22 cellular contexts compared by ENCODE assay signal in the genomic region with DNA sequence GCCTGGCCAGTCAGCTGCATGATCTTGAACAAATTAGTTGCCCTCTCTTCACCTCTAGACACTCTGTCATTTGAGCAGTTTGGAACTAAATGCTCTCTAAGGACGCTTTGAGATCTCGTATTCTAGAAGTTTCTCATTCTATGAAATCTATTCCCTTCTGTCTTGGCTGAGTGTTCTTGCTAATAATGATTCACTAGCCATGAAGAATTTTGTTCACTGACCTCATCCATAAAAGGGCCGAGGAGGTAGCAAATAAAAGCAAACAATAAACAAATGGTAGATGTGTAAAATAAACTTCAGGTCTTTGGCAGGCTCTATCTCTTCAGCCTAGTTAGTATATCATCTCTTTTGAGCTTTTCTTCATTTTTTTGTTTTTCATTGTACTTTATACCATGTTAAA.
DNase-seq lines count a peak whose midpoint lies in the region; ATAC-seq, FAIRE-seq and TF ChIP-seq lines count a peak whose summit lies in the region.
"Had no signal": no experiment of that assay in that cellular context is flagged by ENCODE, and none has a peak within 500 bp of the region (broad histone marks: within the 10 kb centered on the region; RNA-seq: fewer than 3 reads in every experiment).

No MANE protein-coding gene starts in this region.

- H3K4me3 Mint-ChIP-seq in nephron progenitor cell: no peak overlapping the region
- no peak overlapping the region for H3K4me3 Mint-ChIP-seq in activated CD8-positive, alpha-beta memory T cell treated with anti-CD3 and anti-CD28 coated beads, Interleukin-2, amount 10 ng/mL, durations not matched to agents 7 days and 5 days

- 50% methylated on average over 3 of the region's 3 CpGs for WGBS in right lobe of liver (ENCODE audit: insufficient coverage, low coverage, low lambda C conversion rate, missing lambda C conversion rate)
- 65% methylated on average over 3 of the region's 3 CpGs for WGBS in HepG2 (ENCODE audit: low lambda C conversion rate)

- no peaks in the 10 kb centered on the region for H3K9me3 ChIP-seq in right lobe of liver
- no peaks in the 10 kb centered on the region for H3K9me3 ChIP-seq in HepG2 (ENCODE audit: low read length)
- no peaks in the 10 kb centered on the region for H3K9me3 ChIP-seq in endothelial cell of umbilical vein (replicated peaks; ENCODE audit: control insufficient read depth, insufficient read depth, low read length)

- H3K4me2 ChIP-seq in HepG2 (ENCODE audit: low read depth, low read length) (no peak overlapping the region), endothelial cell of umbilical vein (ENCODE audit: insufficient read depth, low read length) (no peak overlapping the region)
- H3K4me2 ChIP-seq: PC-9 had no signal

- peaks cover 70% of the 10 kb centered on the region for H3K4me1 Mint-ChIP-seq in nephron progenitor cell
- peaks cover 2% of the 10 kb centered on the region for H3K4me1 Mint-ChIP-seq in activated CD8-positive, alpha-beta memory T cell treated with anti-CD3 and anti-CD28 coated beads, Interleukin-2, amount 10 ng/mL, durations not matched to agents 7 days and 5 days

- H3K9me3 Mint-ChIP-seq in nephron progenitor cell: no peaks in the 10 kb centered on the region
- no peaks in the 10 kb centered on the region for H3K9me3 Mint-ChIP-seq in activated CD8-positive, alpha-beta memory T cell treated with anti-CD3 and anti-CD28 coated beads, Interleukin-2, amount 10 ng/mL, durations not matched to agents 7 days and 5 days (ENCODE audit: low read depth)

- in situ Hi-C loops in HepG2 (cut with HindIII; ENCODE audit: extremely low pct_ligation_motif_present, low pct_unique_long_range_greater_than_20kb): no loop called here

- no peak for FAIRE-seq in HepG2 (lab: Jason Lieb, UNC)
- peak; percentile 24 for FAIRE-seq in endothelial cell of umbilical vein (lab: Jason Lieb, UNC)
- no peak for FAIRE-seq in H54 (lab: Jason Lieb, UNC)
- FAIRE-seq: G401.6, GM19239, HTR-8/SVneo had no signal

- CTCF ChIA-PET in HepG2 (lab: Yijun Ruan, JAX; ENCODE audit: low intra/inter-chr PET ratio, low total read pairs) (no interaction called here), endothelial cell of umbilical vein (lab: Charles Lee) (interaction anchor here (1.0 kb wide), 1 partner anchor 37 kb away, joined by 3 read pairs; no protein-coding TSS in a partner anchor)
- CTCF ChIA-PET in activated CD8-positive, alpha-beta memory T cell treated with anti-CD3 and anti-CD28 coated beads, Interleukin-2, amount 10 ng/mL, durations not matched to agents 7 days and 5 days (lab: Charles Lee): no interaction called here

- H3K9ac ChIP-seq in HepG2 (ENCODE audit: insufficient read depth, low read depth, low read length): no peak overlapping the region
- no peak overlapping the region for H3K9ac ChIP-seq in endothelial cell of umbilical vein (replicated peaks; ENCODE audit: extremely low read depth, insufficient read depth, low read length)

- POLR2A ChIA-PET in HepG2 (lab: Yijun Ruan, JAX): no interaction called here
- POLR2A ChIA-PET in endothelial cell of umbilical vein (lab: Charles Lee): no interaction called here

- TF ChIP-seq POLR2A in right lobe of liver (IDR thresholded peaks at IDR 0.05): no peak
- no peak for TF ChIP-seq POLR2A in HepG2 (IDR thresholded peaks at IDR 0.05; ENCODE audit: insufficient read depth in 1 of 2, low read depth in 2 of 2, low read length in 2 of 2)
- no peak for TF ChIP-seq POLR2A in endothelial cell of umbilical vein (IDR thresholded peaks at IDR 0.05; ENCODE audit: low read depth, low read length)
- no peak for TF ChIP-seq POLR2A in H54 (IDR thresholded peaks at IDR 0.05; ENCODE audit: low read depth, low read length)

- intact Hi-C loops in right lobe of liver (cut with DNase I) (no loop called here), HepG2 (cut with micrococcal nuclease; ENCODE audit: unreplicated experiment) (no loop called here), endothelial cell of umbilical vein (cut with micrococcal nuclease) (no loop called here)

- TF ChIP-seq CTCF in right lobe of liver (IDR thresholded peaks at IDR 0.05) (no peak), HepG2 (CRISPR knock-in tag; IDR thresholded peaks at IDR 0.05) (no peak), endothelial cell of umbilical vein (IDR thresholded peaks at IDR 0.05; ENCODE audit: extremely low read depth in 1 of 2, insufficient read depth in 1 of 2, low read depth in 1 of 2, low read length in 2 of 2) (no peak), nephron progenitor cell (IDR thresholded peaks at IDR 0.05) (no peak)

- no peaks in the 10 kb centered on the region for H3K79me2 ChIP-seq in HepG2 (ENCODE audit: insufficient read depth, low read length)
- H3K79me2 ChIP-seq in endothelial cell of umbilical vein (ENCODE audit: control insufficient read depth, insufficient read depth, low read length): no peaks in the 10 kb centered on the region

- TF ChIP-seq EP300 in HepG2 (IDR thresholded peaks at IDR 0.05; ENCODE audit: low read depth in 2 of 2, low read length in 2 of 2) (no peak), HepG2 (CRISPR knock-in tag; IDR thresholded peaks at IDR 0.05; ENCODE audit: borderline replicate concordance) (no peak)

- H4K20me1 ChIP-seq in HepG2 (ENCODE audit: insufficient read depth, low read length): no peaks in the 10 kb centered on the region
- no peaks in the 10 kb centered on the region for H4K20me1 ChIP-seq in endothelial cell of umbilical vein (replicated peaks; ENCODE audit: control insufficient read depth, extremely low read depth, insufficient read depth, low read length)

- dilution Hi-C loops in endothelial cell of umbilical vein (cut with MboI; ENCODE audit: extremely low pct_ligation_motif_present, low sequenced_read_pairs): no loop called here

- no peaks in the 10 kb centered on the region for H3K36me3 ChIP-seq in right lobe of liver
- H3K36me3 ChIP-seq in HepG2 (replicated peaks in 1 of 2; ENCODE audit: control insufficient read depth in 1 of 2, insufficient read depth in 2 of 2, low read length in 2 of 2): no peaks in the 10 kb centered on the region
- H3K36me3 ChIP-seq in endothelial cell of umbilical vein (ENCODE audit: control insufficient read depth in 2 of 2, extremely low read depth in 1 of 2, insufficient read depth in 2 of 2, low read length in 2 of 2): no peaks in the 10 kb centered on the region

- H3K9me1 ChIP-seq in endothelial cell of umbilical vein (replicated peaks; ENCODE audit: control insufficient read depth, extremely low read depth, insufficient read depth, low read length): peaks cover 2% of the 10 kb centered on the region

- H3K27me3 Mint-ChIP-seq in nephron progenitor cell (ENCODE audit: low read depth, poor library complexity): peaks cover 8% of the 10 kb centered on the region
- H3K27me3 Mint-ChIP-seq in activated CD8-positive, alpha-beta memory T cell treated with anti-CD3 and anti-CD28 coated beads, Interleukin-2, amount 10 ng/mL, durations not matched to agents 7 days and 5 days: no peaks in the 10 kb centered on the region

- H3K4me1 ChIP-seq in right lobe of liver (peaks cover 0 to 12% (median under 1%) of the 10 kb centered on the region in 4 donors), HepG2 (ENCODE audit: insufficient read depth, low read length) (peaks cover 3% of the 10 kb centered on the region), endothelial cell of umbilical vein (ENCODE audit: control insufficient read depth, extremely low read depth, insufficient read depth, low read length) (no peaks in the 10 kb centered on the region)

- ATAC-seq in right lobe of liver: peak; percentile 27 to 78 (median 46)
- no peak for ATAC-seq in HepG2
- ATAC-seq in activated CD8-positive, alpha-beta memory T cell treated with anti-CD3 and anti-CD28 coated beads, Interleukin-2, amount 10 ng/mL, durations not matched to agents 7 days and 5 days: no peak

- H3K27me3 ChIP-seq in right lobe of liver: no peaks in the 10 kb centered on the region
- H3K27me3 ChIP-seq in HepG2 (ENCODE audit: control insufficient read depth in 1 of 2, insufficient read depth in 2 of 2, low read length in 2 of 2): no peaks in the 10 kb centered on the region
- H3K27me3 ChIP-seq in endothelial cell of umbilical vein (ENCODE audit: control insufficient read depth in 2 of 2, insufficient read depth in 2 of 2, low read length in 2 of 2): no peaks in the 10 kb centered on the region

- H3K36me3 Mint-ChIP-seq in nephron progenitor cell (ENCODE audit: low read depth): no peaks in the 10 kb centered on the region
- H3K36me3 Mint-ChIP-seq in activated CD8-positive, alpha-beta memory T cell treated with anti-CD3 and anti-CD28 coated beads, Interleukin-2, amount 10 ng/mL, durations not matched to agents 7 days and 5 days: peaks cover 3% of the 10 kb centered on the region

- BruUV-seq in HepG2 (replicated peaks; lab: Mats Ljungman, UMichigan) (no TSS peak), endothelial cell of umbilical vein (replicated peaks; lab: Mats Ljungman, UMichigan) (no TSS peak)

- peak overlapping the region; percentile 39 for H3K27ac Mint-ChIP-seq in nephron progenitor cell
- H3K27ac Mint-ChIP-seq in activated CD8-positive, alpha-beta memory T cell treated with anti-CD3 and anti-CD28 coated beads, Interleukin-2, amount 10 ng/mL, durations not matched to agents 7 days and 5 days: no peak overlapping the region

- DNase-seq in right lobe of liver (no peak), HepG2 (ENCODE audit: low spot score) (no peak), endothelial cell of umbilical vein (ENCODE audit: low read depth, low spot score) (no peak), nephron progenitor cell (no peak), caudate nucleus (lab: John Stamatoyannopoulos, UW) (no peak), H54 (ENCODE audit: insufficient read length, low spot score) (no peak), NCI-H1048 (lab: John Stamatoyannopoulos, UW) (no peak)
- no peak for DNase-seq in activated CD8-positive, alpha-beta memory T cell treated with anti-CD3 and anti-CD28 coated beads, Interleukin-2, amount 10 ng/mL, durations not matched to agents 7 days and 5 days
- DNase-seq: AML-193, DMS79, HCEC 1CT, NCI-H1417 treated with DMSO at 0.1 percent for 48 hours, NCI-H187 treated with DMSO at 0.1 percent for 48 hours, NCI-H345, NCI-H524 treated with DMSO at 0.1 percent for 48 hours, PC-9 had no signal

- no peak overlapping the region for H3K27ac ChIP-seq in right lobe of liver
- no peak overlapping the region for H3K27ac ChIP-seq in HepG2 (ENCODE audit: extremely low read length, insufficient read depth, low read length)
- no peak overlapping the region for H3K27ac ChIP-seq in endothelial cell of umbilical vein (ENCODE audit: insufficient read depth, low read depth, low read length)
- H3K27ac ChIP-seq in caudate nucleus (ENCODE audit: low read depth, low read length): no peak overlapping the region
- H3K27ac ChIP-seq: 22Rv1, C4-2B, PC-9, RWPE1 had no signal

- no peak overlapping the region for H2AFZ ChIP-seq in HepG2 (ENCODE audit: low read length)
- no peak overlapping the region for H2AFZ ChIP-seq in endothelial cell of umbilical vein (ENCODE audit: low read depth, low read length)
- H2AFZ ChIP-seq: PC-9 had no signal

- TF ChIP-seq RAD21 in HepG2 (CRISPR knock-in tag; IDR thresholded peaks at IDR 0.05): no peak

- H3K4me3 ChIP-seq in right lobe of liver (no peak overlapping the region), HepG2 (replicated peaks in 1 of 3; ENCODE audit: insufficient read depth in 1 of 3, low read depth in 2 of 3, low read length in 3 of 3) (no peak overlapping the region), endothelial cell of umbilical vein (replicated peaks in 1 of 3; ENCODE audit: insufficient read depth in 1 of 3, low read depth in 1 of 3, low read length in 3 of 3) (no peak overlapping the region)
- H3K4me3 ChIP-seq: PC-9 had no signal

Comparison
In these comparisons a context has a peak if more than half of its experiments do, and no peak if none do; other contexts are left out.
1. ATAC-seq: peak in right lobe of liver (4 of 4); none in HepG2 (single experiment) and activated CD8-positive, alpha-beta memory T cell treated with anti-CD3 and anti-CD28 coated beads, Interleukin-2, amount 10 ng/mL, durations not matched to agents 7 days and 5 days (single experiment).